In the genomic region with DNA sequence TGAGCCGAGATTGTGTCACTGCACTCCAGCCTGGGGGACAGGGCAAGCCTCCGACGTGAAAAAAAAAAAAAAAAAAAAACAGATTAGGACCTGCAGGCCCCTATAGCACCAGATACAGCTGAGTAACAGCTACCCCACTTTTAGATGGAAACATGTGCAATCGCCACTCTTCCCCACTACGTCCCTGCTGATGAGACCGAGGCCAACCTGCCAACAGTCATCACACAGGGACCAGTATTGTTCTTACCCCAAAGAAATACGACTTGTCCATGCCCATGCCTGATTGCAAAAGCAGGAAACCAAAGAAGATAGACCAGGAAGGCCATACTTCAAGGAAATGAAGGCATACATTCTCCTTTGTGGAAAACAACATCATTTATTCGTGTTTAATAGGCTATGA, we compare ENCODE assay signal across 18 cellular contexts. TPM values are rescaled to one million over a fixed set of nuclear protein-coding genes. Genes with fewer than 3 reads are reported as not detected.
DNase-seq lines count a peak whose midpoint lies in the region; ATAC-seq and TF ChIP-seq lines count a peak whose summit lies in the region.
"Had no signal": no experiment of that assay in that cellular context is flagged by ENCODE, and none has a peak within 500 bp of the region (broad histone marks: within the 10 kb centered on the region; RNA-seq: fewer than 3 reads in every experiment).

No MANE protein-coding gene starts in this region.

- H3K9me3 Mint-ChIP-seq in activated T-cell treated with anti-CD3 and anti-CD28 coated beads, Interleukin-2, amount 50 U/mL, for 24 hours, result no peaks in the 10 kb centered on the region
- peaks cover 0 to 2% (median 0%) of the 10 kb centered on the region in 5 experiments for H3K9me3 Mint-ChIP-seq in brain
- H3K9me3 Mint-ChIP-seq: CD8-positive, alpha-beta T cell; stimulated activated naive B cell treated with anti-CD40 and anti-IgM and Interleukin-4, amounts not matched to agents 10 μg/mL and 1 μg/mL and 100 μg/mL, for 72 hours had no signal

- H4K5ac ChIP-seq in mesendoderm (ENCODE audit: low read length), result no peak overlapping the region

- H2BK5ac ChIP-seq in mesendoderm (ENCODE audit: low read length), result no peak overlapping the region

- TF ChIP-seq CTCF in brain (conservative IDR thresholded peaks at IDR 0.05) (no peak), thoracic aorta (IDR thresholded peaks at IDR 0.05) (no peak)

- no peak overlapping the region for H2AK5ac ChIP-seq in mesendoderm (ENCODE audit: low read length)

- no peak overlapping the region for H3K4me3 Mint-ChIP-seq in activated T-cell treated with anti-CD3 and anti-CD28 coated beads, Interleukin-2, amount 50 U/mL, for 24 hours
- H3K4me3 Mint-ChIP-seq in brain, result no peak overlapping the region
- H3K4me3 Mint-ChIP-seq: CD8-positive, alpha-beta T cell; stimulated activated naive B cell treated with anti-CD40 and anti-IgM and Interleukin-4, amounts not matched to agents 10 μg/mL and 1 μg/mL and 100 μg/mL, for 72 hours had no signal

- H2BK15ac ChIP-seq in mesendoderm (replicated peaks; ENCODE audit: low read depth), result no peak overlapping the region

- DNase-seq in activated T-cell treated with anti-CD3 and anti-CD28 coated beads, Interleukin-2, amount 50 U/mL, for 24 hours, result no peak
- no peak for DNase-seq in activated T-cell treated with anti-CD3 and anti-CD28 coated beads, Interleukin-2, amount 50 U/mL, for 1 hour
- no peak for DNase-seq in mesendoderm
- no peak for DNase-seq in thoracic aorta (ENCODE audit: low spot score)
- DNase-seq in NCI-H748 (lab: John Stamatoyannopoulos, UW; ENCODE audit: unreplicated experiment), result no peak
- DNase-seq in central memory CD4-positive, alpha-beta T cell, result no peak
- DNase-seq: activated CD8-positive, alpha-beta memory T cell treated with anti-CD3 and anti-CD28 coated beads for 24 hours; activated gamma-delta T cell; body of pancreas; CD8-positive, alpha-beta T cell; NCI-H1694; NCI-H510A; occipital lobe; SK-N-SH; stimulated activated naive B cell treated with anti-CD40 and anti-IgM and Interleukin-4, amounts not matched to agents 10 μg/mL and 1 μg/mL and 100 μg/mL, for 72 hours had no signal

- H3K36me3 ChIP-seq in mesendoderm (ENCODE audit: control insufficient read depth, insufficient read depth, low read length) (peaks cover 5% of the 10 kb centered on the region), thoracic aorta (peaks cover 6% of the 10 kb centered on the region)

- peak overlapping the region; percentile 49 for H3K4ac ChIP-seq in mesendoderm (ENCODE audit: low read depth, low read length)

- no peak for ATAC-seq in thoracic aorta (ENCODE audit: insufficient number of reproducible peaks, low FRiP score, low read depth)
- ATAC-seq in GM19455 (IDR thresholded peaks at IDR 0.05; ENCODE audit: unreplicated experiment), result no peak
- ATAC-seq: body of pancreas; CD8-positive, alpha-beta T cell; stimulated activated naive B cell treated with anti-CD40 and anti-IgM and Interleukin-4, amounts not matched to agents 10 μg/mL and 1 μg/mL and 100 μg/mL, for 72 hours had no signal

- peaks cover 58% of the 10 kb centered on the region for H3K36me3 Mint-ChIP-seq in activated T-cell treated with anti-CD3 and anti-CD28 coated beads, Interleukin-2, amount 50 U/mL, for 24 hours (ENCODE audit: low read depth)
- H3K36me3 Mint-ChIP-seq in brain, result peaks cover 75% of the 10 kb centered on the region

- no peak overlapping the region for H4K8ac ChIP-seq in mesendoderm (ENCODE audit: low read depth, low read length)

- H2BK120ac ChIP-seq in mesendoderm (ENCODE audit: low read depth, low read length), result no peak overlapping the region

- no peak overlapping the region for H3K4me2 ChIP-seq in mesendoderm (ENCODE audit: low read length)
- H3K4me2 ChIP-seq: SK-N-SH had no signal

- H3K27me3 Mint-ChIP-seq in activated T-cell treated with anti-CD3 and anti-CD28 coated beads, Interleukin-2, amount 50 U/mL, for 24 hours, result no peaks in the 10 kb centered on the region
- peaks cover under 1% of the 10 kb centered on the region for H3K27me3 Mint-ChIP-seq in brain
- H3K27me3 Mint-ChIP-seq: stimulated activated naive B cell treated with anti-CD40 and anti-IgM and Interleukin-4, amounts not matched to agents 10 μg/mL and 1 μg/mL and 100 μg/mL, for 72 hours had no signal

- peak overlapping the region; percentile 42 for H3K27ac Mint-ChIP-seq in activated T-cell treated with anti-CD3 and anti-CD28 coated beads, Interleukin-2, amount 50 U/mL, for 24 hours
- H3K27ac Mint-ChIP-seq in brain, result peak overlapping the region; percentile 4 to 89 (median 66)
- H3K27ac Mint-ChIP-seq: CD8-positive, alpha-beta T cell had no signal

- H3K79me1 ChIP-seq in mesendoderm (ENCODE audit: low read length), result peaks cover 10% of the 10 kb centered on the region

- peaks cover 38% of the 10 kb centered on the region for H3K4me1 Mint-ChIP-seq in activated T-cell treated with anti-CD3 and anti-CD28 coated beads, Interleukin-2, amount 50 U/mL, for 24 hours (ENCODE audit: low read depth)
- peaks cover 45% of the 10 kb centered on the region for H3K4me1 Mint-ChIP-seq in brain

- H3K4me3 ChIP-seq in mesendoderm (ENCODE audit: low read length) (no peak overlapping the region), thoracic aorta (no peak overlapping the region)
- H3K4me3 ChIP-seq: body of pancreas, skin epidermis had no signal

- no peaks in the 10 kb centered on the region for H3K27me3 ChIP-seq in mesendoderm (ENCODE audit: insufficient read depth, low read length, poor library complexity)
- no peaks in the 10 kb centered on the region for H3K27me3 ChIP-seq in thoracic aorta (replicated peaks; ENCODE audit: insufficient read depth)
- H3K27me3 ChIP-seq: body of pancreas had no signal

- H3K9me3 ChIP-seq in thoracic aorta, result no peaks in the 10 kb centered on the region
- H3K9me3 ChIP-seq: body of pancreas, SK-N-SH had no signal

- peaks cover 46% of the 10 kb centered on the region for H3K79me2 ChIP-seq in mesendoderm (ENCODE audit: control insufficient read depth, insufficient read depth, low read length)

- H3K4me1 ChIP-seq in mesendoderm (ENCODE audit: control insufficient read depth, low read depth, low read length) (peaks cover 8% of the 10 kb centered on the region), thoracic aorta (ENCODE audit: control insufficient read depth in 1 of 2, low read depth in 2 of 2) (peaks cover 24 to 45% of the 10 kb centered on the region in 2 donors)

- H3K23ac ChIP-seq in mesendoderm (ENCODE audit: low read length), result no peak overlapping the region

- WGBS in mesendoderm (ENCODE audit: extremely low coverage, insufficient coverage, low lambda C conversion rate), result no CpG with 5 or more reads among the region's 8 CpGs

- no peak overlapping the region for H3K27ac ChIP-seq in mesendoderm (ENCODE audit: low read depth, low read length)
- peak overlapping the region; percentile 83 to 85 for H3K27ac ChIP-seq in thoracic aorta
- H3K27ac ChIP-seq: body of pancreas had no signal

- peak overlapping the region; percentile 17 for H3K56ac ChIP-seq in mesendoderm (ENCODE audit: low read length)

- H3K9ac ChIP-seq in mesendoderm (ENCODE audit: low read length), result no peak overlapping the region
- H3K9ac ChIP-seq: SK-N-SH had no signal

- no peak overlapping the region for H3K18ac ChIP-seq in mesendoderm (ENCODE audit: low read length)

RNA-seq across cellular contexts. Expression of gene ZMYND8, which starts 45.8 kb away (rescaled TPM):
- polyA plus RNA-seq in brain (ENCODE audit: insufficient read depth, low read depth, low replicate concordance), result 29.9 TPM
- 29.6 TPM for polyA plus RNA-seq in mesendoderm (2013, experiment 1 of 2)
- polyA plus RNA-seq in mesendoderm (2013, experiment 2 of 2), result 30.9 TPM
- 10 to 100 TPM; 17.9 to 27.2 TPM for total RNA-seq in thoracic aorta
